22 cellular contexts compared by ENCODE assay signal in the genomic region with DNA sequence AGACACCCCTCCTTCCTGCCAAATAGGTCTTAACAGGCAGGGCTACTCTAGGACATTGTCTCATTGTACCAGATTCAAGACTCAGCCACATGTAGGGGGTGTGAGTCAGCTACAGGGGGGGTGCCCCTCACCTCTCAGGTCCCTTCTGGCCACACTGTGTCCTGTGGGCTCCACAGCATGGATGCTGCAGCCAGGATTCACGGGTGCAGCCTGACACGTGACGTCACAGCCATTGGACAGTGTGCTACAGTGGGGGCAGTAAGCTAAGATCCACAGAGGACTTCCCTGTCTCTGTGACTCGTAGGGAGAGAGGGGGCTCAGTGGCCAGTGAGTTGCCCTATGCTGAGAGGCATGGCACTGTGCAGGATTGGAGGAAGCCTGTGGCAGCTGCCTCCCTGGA.
"Had no signal": no experiment of that assay in that cellular context is flagged by ENCODE, and none has a peak within 500 bp of the region (broad histone marks: within the 10 kb centered on the region; RNA-seq: fewer than 3 reads in every experiment).

No MANE protein-coding gene starts in this region.

- H3K27ac ChIP-seq: adrenal gland, KMS-11, Peyer's patch, SJSA1, WERI-Rb-1 had no signal

- H3K9me3 Mint-ChIP-seq: activated naive CD8-positive, alpha-beta T cell treated with anti-CD3 and anti-CD28 coated beads, Interleukin-2, amount 10 ng/mL, durations not matched to agents 7 days and 5 days; IgD-negative memory B cell had no signal

- H3K9ac ChIP-seq: KMS-11 had no signal

- H3K4me3 Mint-ChIP-seq: activated CD8-positive, alpha-beta T cell treated with anti-CD3 and anti-CD28 coated beads, Interleukin-2, amount 10 ng/mL, durations not matched to agents 7 days and 5 days; activated naive CD8-positive, alpha-beta T cell treated with anti-CD3 and anti-CD28 coated beads, Interleukin-2, amount 10 ng/mL, durations not matched to agents 7 days and 5 days had no signal

- H3K27me3 ChIP-seq: adrenal gland, Peyer's patch, SJSA1 had no signal

- H3K4me1 ChIP-seq: adrenal gland, Peyer's patch, SJSA1 had no signal

- H3K4me2 ChIP-seq: KMS-11 had no signal

- H3K27ac Mint-ChIP-seq: activated CD8-positive, alpha-beta T cell treated with anti-CD3 and anti-CD28 coated beads, Interleukin-2, amount 10 ng/mL, durations not matched to agents 7 days and 5 days; activated naive CD8-positive, alpha-beta T cell treated with anti-CD3 and anti-CD28 coated beads, Interleukin-2, amount 10 ng/mL, durations not matched to agents 7 days and 5 days had no signal

- H3K4me1 Mint-ChIP-seq: activated naive CD8-positive, alpha-beta T cell treated with anti-CD3 and anti-CD28 coated beads, Interleukin-2, amount 10 ng/mL, durations not matched to agents 7 days and 5 days; IgD-negative memory B cell had no signal

- H3K36me3 Mint-ChIP-seq: activated naive CD8-positive, alpha-beta T cell treated with anti-CD3 and anti-CD28 coated beads, Interleukin-2, amount 10 ng/mL, durations not matched to agents 7 days and 5 days; IgD-negative memory B cell had no signal

- H3K9me3 ChIP-seq: adrenal gland, Peyer's patch, SJSA1 had no signal

- H3K27me3 Mint-ChIP-seq: activated naive CD8-positive, alpha-beta T cell treated with anti-CD3 and anti-CD28 coated beads, Interleukin-2, amount 10 ng/mL, durations not matched to agents 7 days and 5 days; IgD-negative memory B cell had no signal

- H3K36me3 ChIP-seq: adrenal gland, Peyer's patch, SJSA1, WERI-Rb-1 had no signal

- H3K4me3 ChIP-seq: adrenal gland, Peyer's patch, SJSA1 had no signal

- DNase-seq: activated CD4-positive, alpha-beta T cell treated with anti-CD3 and anti-CD28 coated beads for 4 hours; activated CD8-positive, alpha-beta memory T cell treated with anti-CD3 and anti-CD28 coated beads, Interleukin-2, amount 50 U/mL, for 48 hours; activated CD8-positive, alpha-beta T cell treated with anti-CD3 and anti-CD28 coated beads, Interleukin-2, amount 10 ng/mL, durations not matched to agents 7 days and 5 days; activated naive CD4-positive, alpha-beta T cell treated with anti-CD3 and anti-CD28 coated beads, Interleukin-2, amount 50 U/mL, for 16 hours; activated naive CD8-positive, alpha-beta T cell treated with anti-CD3 and anti-CD28 coated beads, Interleukin-2, amount 10 ng/mL, durations not matched to agents 7 days and 5 days; activated T-cell treated with anti-CD3 and anti-CD28 coated beads, Interleukin-2, amount 50 U/mL, for 1 hour; adrenal gland; anterior cingulate cortex; MM.1S; NCI-H1105; NCI-H1436; NCI-H187; NCI-H2081; NCI-H510A treated with DMSO at 0.1 percent for 48 hours; Peyer's patch; SHP77; T-helper 2 cell; T1000; WERI-Rb-1 had no signal

- ATAC-seq: activated CD8-positive, alpha-beta T cell treated with anti-CD3 and anti-CD28 coated beads, Interleukin-2, amount 10 ng/mL, durations not matched to agents 7 days and 5 days had no signal
